ENCODE assay signal across 17 cellular contexts in genomic region chr5:26192496-26192895, GRCh38.
A peak's percentile ranks its signal among the peaks of the same experiment; 100 is the strongest.
DNase-seq lines count a peak whose midpoint lies in the region; ATAC-seq and TF ChIP-seq lines count a peak whose summit lies in the region.
"Had no signal": no experiment of that assay in that cellular context is flagged by ENCODE, and none has a peak within 500 bp of the region (broad histone marks: within the 10 kb centered on the region; RNA-seq: fewer than 3 reads in every experiment).

No MANE protein-coding gene starts in this region.

- TF ChIP-seq CTCF in RWPE1 (conservative IDR thresholded peaks at IDR 0.05; ENCODE audit: low read depth): no peak

- H3K9me3 Mint-ChIP-seq in activated T-helper 1 cell treated with anti-CD3 and anti-CD28 coated beads, Interleukin-12 subunit alpha, Interleukin-12 subunit beta, Interleukin-2, Interleukin-4 antibody, amounts not matched to agents 30 ng/mL and 10 ng/mL and 1 ng/mL, durations not matched to agents 14 hours and 24 hours and 36 hours: peaks cover 13% of the 10 kb centered on the region

- DNase-seq in DMS53 (lab: John Stamatoyannopoulos, UW): peak; percentile 88
- peak; percentile 38 for DNase-seq in HS-5 (ENCODE audit: low read depth)
- peak; percentile 47 for DNase-seq in RWPE1 (ENCODE audit: low spot score)
- peak; percentile 2 for DNase-seq in iris pigment epithelial cell (ENCODE audit: low read depth)
- no peak for DNase-seq in HT-29 (ENCODE audit: low spot score)
- no peak for DNase-seq in Kasumi-1 (lab: John Stamatoyannopoulos, UW)
- no peak for DNase-seq in activated T-helper 1 cell treated with anti-CD3 and anti-CD28 coated beads, Interleukin-12 subunit alpha, Interleukin-12 subunit beta, Interleukin-2, Interleukin-4 antibody, amounts not matched to agents 30 ng/mL and 10 ng/mL and 1 ng/mL, durations not matched to agents 14 hours and 24 hours and 36 hours (ENCODE audit: low spot score)
- DNase-seq: COR-L47, KG1, MG63, NCI-H1092 treated with DMSO at 0.1 percent for 48 hours, NCI-H226, NCI-H524 treated with DMSO at 0.1 percent for 48 hours had no signal

- H3K27me3 Mint-ChIP-seq in activated T-helper 1 cell treated with anti-CD3 and anti-CD28 coated beads, Interleukin-12 subunit alpha, Interleukin-12 subunit beta, Interleukin-2, Interleukin-4 antibody, amounts not matched to agents 30 ng/mL and 10 ng/mL and 1 ng/mL, durations not matched to agents 14 hours and 24 hours and 36 hours (ENCODE audit: insufficient read depth): no peaks in the 10 kb centered on the region

- ATAC-seq in GM19324 (IDR thresholded peaks at IDR 0.05; ENCODE audit: low FRiP score, unreplicated experiment): no peak
- ATAC-seq: HepG2 had no signal

- intact Hi-C loops in activated T-helper 1 cell treated with anti-CD3 and anti-CD28 coated beads, Interleukin-12 subunit alpha, Interleukin-12 subunit beta, Interleukin-2, Interleukin-4 antibody, amounts not matched to agents 30 ng/mL and 10 ng/mL and 1 ng/mL, durations not matched to agents 14 hours and 24 hours and 36 hours (cut with micrococcal nuclease): no loop called here

- H3K4me3 Mint-ChIP-seq in activated T-helper 1 cell treated with anti-CD3 and anti-CD28 coated beads, Interleukin-12 subunit alpha, Interleukin-12 subunit beta, Interleukin-2, Interleukin-4 antibody, amounts not matched to agents 30 ng/mL and 10 ng/mL and 1 ng/mL, durations not matched to agents 14 hours and 24 hours and 36 hours: no peak overlapping the region

- H3K4me1 Mint-ChIP-seq in activated T-helper 1 cell treated with anti-CD3 and anti-CD28 coated beads, Interleukin-12 subunit alpha, Interleukin-12 subunit beta, Interleukin-2, Interleukin-4 antibody, amounts not matched to agents 30 ng/mL and 10 ng/mL and 1 ng/mL, durations not matched to agents 14 hours and 24 hours and 36 hours (ENCODE audit: low read depth): no peaks in the 10 kb centered on the region

- no peaks in the 10 kb centered on the region for H3K36me3 Mint-ChIP-seq in activated T-helper 1 cell treated with anti-CD3 and anti-CD28 coated beads, Interleukin-12 subunit alpha, Interleukin-12 subunit beta, Interleukin-2, Interleukin-4 antibody, amounts not matched to agents 30 ng/mL and 10 ng/mL and 1 ng/mL, durations not matched to agents 14 hours and 24 hours and 36 hours (ENCODE audit: low read depth)

- POLR2A ChIA-PET in RWPE1 (lab: Yijun Ruan, JAX; ENCODE audit: low non-redundant PET): no interaction called here

- H3K27ac Mint-ChIP-seq in activated T-helper 1 cell treated with anti-CD3 and anti-CD28 coated beads, Interleukin-12 subunit alpha, Interleukin-12 subunit beta, Interleukin-2, Interleukin-4 antibody, amounts not matched to agents 30 ng/mL and 10 ng/mL and 1 ng/mL, durations not matched to agents 14 hours and 24 hours and 36 hours: no peak overlapping the region

- CTCF ChIA-PET in RWPE1 (lab: Yijun Ruan, JAX): no interaction called here

- no peak overlapping the region for H3K27ac ChIP-seq in RWPE1
- H3K27ac ChIP-seq: HL-60, SJSA1 had no signal

Comparison
In these comparisons a context has a peak if more than half of its experiments do, and no peak if none do; other contexts are left out.
1. DNase-seq: peak in DMS53 (single experiment), HS-5 (single experiment), RWPE1 (single experiment) and iris pigment epithelial cell (single experiment); none in HT-29 (single experiment), Kasumi-1 (0 of 2) and activated T-helper 1 cell treated with anti-CD3 and anti-CD28 coated beads, Interleukin-12 subunit alpha, Interleukin-12 subunit beta, Interleukin-2, Interleukin-4 antibody, amounts not matched to agents 30 ng/mL and 10 ng/mL and 1 ng/mL, durations not matched to agents 14 hours and 24 hours and 36 hours (single experiment).